9 cellular contexts compared by ENCODE assay signal in the genomic region with DNA sequence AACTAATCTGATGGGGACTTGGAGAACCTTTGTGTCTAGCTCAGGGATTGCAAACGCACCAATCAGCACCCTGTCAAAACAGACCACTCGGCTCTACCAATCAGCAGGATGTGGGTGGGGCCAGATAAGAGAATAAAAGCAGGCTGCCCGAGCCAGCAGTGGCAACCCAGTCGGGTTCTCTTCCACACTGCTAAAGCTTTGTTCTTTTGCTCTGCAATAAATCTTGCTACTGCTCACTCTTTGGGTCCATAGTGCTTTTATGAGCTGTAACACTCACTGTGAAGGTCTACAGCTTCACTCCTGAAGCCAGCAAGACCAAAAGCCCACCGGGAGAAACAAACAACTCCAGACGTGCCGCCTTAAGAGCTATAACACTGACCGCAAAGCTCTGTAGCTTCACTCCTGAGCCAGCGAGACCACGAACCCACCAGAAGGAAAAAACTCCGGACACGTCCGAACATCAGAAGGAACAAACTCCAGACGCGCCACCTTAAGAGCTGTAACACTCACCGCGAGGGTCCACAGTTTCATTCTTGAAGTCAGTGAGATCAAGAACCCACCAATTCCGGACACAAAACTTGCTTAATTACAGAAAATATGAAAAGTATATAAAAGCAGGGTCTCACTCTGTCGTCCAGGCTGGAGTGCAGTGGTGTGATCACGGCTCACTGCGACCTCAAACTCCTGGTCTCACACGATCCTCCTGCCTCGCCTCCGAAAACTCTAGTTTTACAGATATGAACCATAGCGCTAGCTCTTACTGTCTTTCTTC. TPM values are rescaled to one million over a fixed set of nuclear protein-coding genes. Genes with fewer than 3 reads are reported as not detected.
DNase-seq lines count a peak whose midpoint lies in the region; ATAC-seq and TF ChIP-seq lines count a peak whose summit lies in the region.
"Not testable (repeated sequence)": the region's sequence is repeated elsewhere in the genome, so short reads cannot be mapped to it uniquely, and the experiment has no call there.
"Had no signal": no experiment of that assay in that cellular context is flagged by ENCODE, and none has a peak within 500 bp of the region (broad histone marks: within the 10 kb centered on the region; RNA-seq: fewer than 3 reads in every experiment).

No MANE protein-coding gene starts in this region.

- H3K4me3 ChIP-seq in GM12864 (ENCODE audit: low read depth, low read length) (peak overlapping the region; percentile 77), OCI-LY3 (ENCODE audit: low read length) (peak overlapping the region; percentile 91), brain microvascular endothelial cell (ENCODE audit: low read depth, low read length) (peak overlapping the region; percentile 78), skeletal muscle satellite cell (ENCODE audit: low read length) (peak overlapping the region; percentile 91), vagina (peak overlapping the region; percentile 60 to 71)

- H3K9me3 Mint-ChIP-seq in activated CD4-positive, alpha-beta memory T cell treated with anti-CD3 and anti-CD28 coated beads for 36 hours; glutamatergic neuron (ENCODE audit: unreplicated experiment); naive thymus-derived CD8-positive, alpha-beta T cell: not testable (repeated sequence)

- not testable (repeated sequence) for H3K9ac ChIP-seq in OCI-LY3 (ENCODE audit: low read length); skeletal muscle satellite cell (ENCODE audit: low read depth, low read length)

- in situ Hi-C loops in brain microvascular endothelial cell (cut with HindIII; ENCODE audit: low pct_ligation_motif_present, low sequenced_read_pairs), result not testable (repeated sequence)

- peak overlapping the region; percentile 73 for H3K4me2 ChIP-seq in OCI-LY3 (ENCODE audit: low read length)
- peak overlapping the region; percentile 83 for H3K4me2 ChIP-seq in skeletal muscle satellite cell (ENCODE audit: low read length)

- H3K27me3 Mint-ChIP-seq in activated CD4-positive, alpha-beta memory T cell treated with anti-CD3 and anti-CD28 coated beads for 36 hours; glutamatergic neuron (ENCODE audit: unreplicated experiment); naive thymus-derived CD8-positive, alpha-beta T cell: not testable (repeated sequence)

- not testable (repeated sequence) for TF ChIP-seq CTCF in GM12864 (IDR thresholded peaks at IDR 0.05; ENCODE audit: low read depth, low read length, missing control alignments); OCI-LY3 (IDR thresholded peaks at IDR 0.05; ENCODE audit: low read depth, low read length); brain microvascular endothelial cell (IDR thresholded peaks at IDR 0.05; ENCODE audit: low read depth, low read length, missing control alignments); glutamatergic neuron (IDR thresholded peaks at IDR 0.05; ENCODE audit: partially characterized antibody, unreplicated experiment); vagina (IDR thresholded peaks at IDR 0.05)

- H2AFZ ChIP-seq in OCI-LY3 (ENCODE audit: low read depth, low read length), result not testable (repeated sequence)

- peaks cover 20% of the 10 kb centered on the region for H3K36me3 ChIP-seq in OCI-LY3 (replicated peaks; ENCODE audit: low read depth, low read length)
- not testable (repeated sequence) for H3K36me3 ChIP-seq in brain microvascular endothelial cell (replicated peaks); skeletal muscle satellite cell (ENCODE audit: insufficient read depth, low read length); vagina

- H3K27me3 ChIP-seq in OCI-LY3 (ENCODE audit: low read depth, low read length); brain microvascular endothelial cell (replicated peaks); skeletal muscle satellite cell (ENCODE audit: control insufficient read depth, insufficient read depth, low read length); vagina: not testable (repeated sequence)

- intact Hi-C loops in activated CD4-positive, alpha-beta memory T cell treated with anti-CD3 and anti-CD28 coated beads for 36 hours (cut with micrococcal nuclease), result loop anchor here (1.0 to 2.0 kb wide), 5 partner anchors 38 to 171 kb away; a partner anchor contains a TSS
- intact Hi-C loops in vagina (cut with DNase I), result loop anchor here (5.0 kb wide), 1 partner anchor 171 kb away; no protein-coding TSS in a partner anchor

- not testable (repeated sequence) for H4K20me1 ChIP-seq in OCI-LY3 (ENCODE audit: insufficient read depth, low read length)

- H3K4me3 Mint-ChIP-seq in activated CD4-positive, alpha-beta memory T cell treated with anti-CD3 and anti-CD28 coated beads for 36 hours, result peak overlapping the region; percentile 89
- peak overlapping the region; percentile 83 for H3K4me3 Mint-ChIP-seq in glutamatergic neuron (ENCODE audit: unreplicated experiment)
- peak overlapping the region; percentile 84 to 99 (median 90) for H3K4me3 Mint-ChIP-seq in naive thymus-derived CD8-positive, alpha-beta T cell

- peaks cover 42% of the 10 kb centered on the region for H3K4me1 Mint-ChIP-seq in activated CD4-positive, alpha-beta memory T cell treated with anti-CD3 and anti-CD28 coated beads for 36 hours (ENCODE audit: low read depth)
- H3K4me1 Mint-ChIP-seq in glutamatergic neuron (ENCODE audit: low read depth, unreplicated experiment), result not testable (repeated sequence)
- peaks cover 15 to 60% (median 53%) of the 10 kb centered on the region in 4 donors for H3K4me1 Mint-ChIP-seq in naive thymus-derived CD8-positive, alpha-beta T cell

- ATAC-seq in naive thymus-derived CD8-positive, alpha-beta T cell, result not testable (repeated sequence)

- H3K27ac Mint-ChIP-seq in activated CD4-positive, alpha-beta memory T cell treated with anti-CD3 and anti-CD28 coated beads for 36 hours, result peak overlapping the region; percentile 83
- H3K27ac Mint-ChIP-seq in glutamatergic neuron (ENCODE audit: unreplicated experiment), result peak overlapping the region; percentile 74
- peak overlapping the region; percentile 89 to 100 (median 97) for H3K27ac Mint-ChIP-seq in naive thymus-derived CD8-positive, alpha-beta T cell

- DNase-seq in GM12864 (ENCODE audit: low read depth); brain microvascular endothelial cell; glutamatergic neuron; vagina (ENCODE audit: extremely low spot score in 2 of 2): not testable (repeated sequence)
- DNase-seq in activated CD4-positive, alpha-beta memory T cell treated with anti-CD3 and anti-CD28 coated beads for 36 hours, result peak; percentile 51
- DNase-seq in naive thymus-derived CD8-positive, alpha-beta T cell, result peak in 1 of 10 donors; percentile 24

- peaks cover 24% of the 10 kb centered on the region for H3K36me3 Mint-ChIP-seq in activated CD4-positive, alpha-beta memory T cell treated with anti-CD3 and anti-CD28 coated beads for 36 hours
- H3K36me3 Mint-ChIP-seq in glutamatergic neuron (ENCODE audit: unreplicated experiment), result not testable (repeated sequence)
- H3K36me3 Mint-ChIP-seq in naive thymus-derived CD8-positive, alpha-beta T cell, result peaks cover 0 to 20% (median 7%) of the 10 kb centered on the region in 3 donors

- peaks cover 15% of the 10 kb centered on the region for H3K4me1 ChIP-seq in OCI-LY3 (ENCODE audit: low read length)
- H3K4me1 ChIP-seq in skeletal muscle satellite cell (ENCODE audit: control insufficient read depth, insufficient read depth, low read length); vagina: not testable (repeated sequence)

- POLR2A ChIA-PET in activated CD4-positive, alpha-beta memory T cell treated with anti-CD3 and anti-CD28 coated beads for 36 hours (lab: Charles Lee), result interaction anchor here (0.8 to 3.1 kb wide), 9 partner anchors 14 to 174 kb away, joined by 3 to 31 read pairs (median 4); no protein-coding TSS in a partner anchor
- POLR2A ChIA-PET in naive thymus-derived CD8-positive, alpha-beta T cell (lab: Charles Lee), result interaction anchor here (0.5 to 4.5 kb wide), 21 partner anchors 9 to 1254 kb away, joined by 3 to 60 read pairs (median 6); a partner anchor contains a TSS

- CTCF ChIA-PET in activated CD4-positive, alpha-beta memory T cell treated with anti-CD3 and anti-CD28 coated beads for 36 hours (lab: Charles Lee), result interaction anchor here (0.6 to 7.7 kb wide), 21 partner anchors 11 to 1732 kb away, joined by 3 to 161 read pairs (median 5); a partner anchor contains a TSS

- H3K9me3 ChIP-seq in OCI-LY3 (ENCODE audit: insufficient read depth, low read length), result peaks cover 10% of the 10 kb centered on the region; the same call in 1 of the 2 replicates
- H3K9me3 ChIP-seq in skeletal muscle satellite cell (replicated peaks; ENCODE audit: low read length); vagina: not testable (repeated sequence)

- peaks cover 34% of the 10 kb centered on the region for H3K79me2 ChIP-seq in OCI-LY3 (ENCODE audit: low read length)

- not testable (repeated sequence) for TF ChIP-seq POLR2A in vagina (IDR thresholded peaks at IDR 0.05)

- not testable (repeated sequence) for H3K27ac ChIP-seq in OCI-LY3 (ENCODE audit: low read length); brain microvascular endothelial cell
- peak overlapping the region; percentile 93 for H3K27ac ChIP-seq in vagina

RNA-seq across cellular contexts. Expression of a gene that starts 26.0 kb away (rescaled TPM):
- total RNA-seq in activated CD4-positive, alpha-beta memory T cell treated with anti-CD3 and anti-CD28 coated beads for 36 hours, result under 1 TPM in 1 of 2 experiments, not detected in 1; 0.52 TPM
- total RNA-seq in glutamatergic neuron (ENCODE audit: unreplicated experiment), result 48.8 TPM
- total RNA-seq in naive thymus-derived CD8-positive, alpha-beta T cell, result 1 to 10 TPM in 1 of 2 experiments, under 1 TPM in 1; 0.85 to 1.6 TPM
- polyA plus RNA-seq in naive thymus-derived CD8-positive, alpha-beta T cell, result not detected
- 0.25 and 0.66 TPM in 2 replicates for total RNA-seq in skeletal muscle satellite cell (2012; rRNA removed)
- total RNA-seq in vagina, result 0.98 TPM

RNA-seq across cellular contexts. Expression of a gene that starts 38.0 kb away (rescaled TPM):
- 10 to 100 TPM; 93.0 to 93.1 TPM for total RNA-seq in activated CD4-positive, alpha-beta memory T cell treated with anti-CD3 and anti-CD28 coated beads for 36 hours
- total RNA-seq in glutamatergic neuron (ENCODE audit: unreplicated experiment), result 5.8 TPM
- 10 to 100 TPM in 1 of 2 experiments, 1 to 10 TPM in 1; 9.3 to 10.2 TPM for total RNA-seq in naive thymus-derived CD8-positive, alpha-beta T cell
- 1 to 10 TPM; 5.6 to 9.7 (median 8.4) TPM for polyA plus RNA-seq in naive thymus-derived CD8-positive, alpha-beta T cell
- 13.4 and 19.2 TPM in 2 replicates for total RNA-seq in skeletal muscle satellite cell (2012; rRNA removed)
- total RNA-seq in vagina, result 8.8 TPM

RNA-seq across cellular contexts. Expression of a gene that starts 38.8 kb away (rescaled TPM):
- total RNA-seq in activated CD4-positive, alpha-beta memory T cell treated with anti-CD3 and anti-CD28 coated beads for 36 hours, result 10 to 100 TPM; 44.5 to 50.5 TPM
- 28.7 TPM for total RNA-seq in glutamatergic neuron (ENCODE audit: unreplicated experiment)
- total RNA-seq in naive thymus-derived CD8-positive, alpha-beta T cell, result 10 to 100 TPM; 36.4 to 37.8 TPM
- polyA plus RNA-seq in naive thymus-derived CD8-positive, alpha-beta T cell, result 1 to 10 TPM; 6.3 to 9.2 (median 6.4) TPM
- 14.2 and 15.3 TPM in 2 replicates for total RNA-seq in skeletal muscle satellite cell (2012; rRNA removed)
- 21.9 TPM for total RNA-seq in vagina

RNA-seq across cellular contexts. Expression of a gene that starts 57.6 kb away (rescaled TPM):
- not detected for total RNA-seq in activated CD4-positive, alpha-beta memory T cell treated with anti-CD3 and anti-CD28 coated beads for 36 hours
- total RNA-seq in glutamatergic neuron (ENCODE audit: unreplicated experiment) (0.49 TPM), vagina (not detected)
- total RNA-seq in naive thymus-derived CD8-positive, alpha-beta T cell, result not detected
- polyA plus RNA-seq in naive thymus-derived CD8-positive, alpha-beta T cell, result not detected
- total RNA-seq in skeletal muscle satellite cell (2012; rRNA removed), result not detected in 2 replicates
- total RNA-seq: Right ventricle myocardium inferior had no signal

Comparison
In these comparisons a context has a peak if more than half of its experiments do, and no peak if none do; other contexts are left out.
1. RNA of a gene that starts 26.0 kb away (total RNA-seq): 48.8 TPM in glutamatergic neuron (single experiment); 0.85 to 1.6 TPM in naive thymus-derived CD8-positive, alpha-beta T cell, 0.98 TPM in vagina (single experiment) and 0.52 TPM in activated CD4-positive, alpha-beta memory T cell treated with anti-CD3 and anti-CD28 coated beads for 36 hours; every median in the first group is over 10 times any median in the second.
2. Peak in every context shown above with its lines, with median percentiles within 50 percentile points of each other: H3K4me3 ChIP-seq, H3K27ac Mint-ChIP-seq and H3K4me3 Mint-ChIP-seq.